ENCODE assay signal across 29 cellular contexts in genomic region chr5:2732850-2733249, GRCh38. TPM values are rescaled to one million over a fixed set of nuclear protein-coding genes. Genes with fewer than 3 reads are reported as not detected.
DNase-seq lines count a peak whose midpoint lies in the region; ATAC-seq and TF ChIP-seq lines count a peak whose summit lies in the region.
"Had no signal": no experiment of that assay in that cellular context is flagged by ENCODE, and none has a peak within 500 bp of the region (broad histone marks: within the 10 kb centered on the region; RNA-seq: fewer than 3 reads in every experiment).

No MANE protein-coding gene starts in this region.

- no peaks in the 10 kb centered on the region for H3K9me3 ChIP-seq in sigmoid colon
- H3K9me3 ChIP-seq: breast epithelium, mucosa of descending colon had no signal

- WGBS in sigmoid colon, 2 donors = 46 to 53% methylated on average over 3 of the region's 3 CpGs

- DNase-seq in DMS53 (lab: John Stamatoyannopoulos, UW) = peak; percentile 16
- no peak for DNase-seq in DMS53 treated with DMSO at 0.1 percent for 48 hours (lab: John Stamatoyannopoulos, UW; ENCODE audit: unreplicated experiment)
- DNase-seq in NCI-H187 treated with DMSO at 0.1 percent for 48 hours (lab: John Stamatoyannopoulos, UW) = peak; percentile 78
- peak; percentile 13 for DNase-seq in NCI-H345 treated with DMSO at 0.1 percent for 48 hours (lab: John Stamatoyannopoulos, UW; ENCODE audit: unreplicated experiment)
- DNase-seq in sigmoid colon = peak; percentile 22
- no peak for DNase-seq in hepatic stellate cell (ENCODE audit: low spot score)
- DNase-seq in stimulated activated naive CD8-positive, alpha-beta T cell treated with anti-CD3 and anti-CD28 coated beads, Interleukin-15, Interleukin-2, amounts not matched to agents 100 U/mL and 50 U/mL, for 24 hours = no peak
- DNase-seq: activated CD4-positive, alpha-beta T cell treated with anti-CD3 and anti-CD28 coated beads for 36 hours; activated CD8-positive, alpha-beta T cell treated with anti-CD3 and anti-CD28 coated beads, Interleukin-2, amount 10 ng/mL, durations not matched to agents 7 days and 5 days; activated effector memory CD4-positive, alpha-beta T cell treated with Interleukin-2 at 50 U/mL for 16 hours; anterior cingulate cortex; DND-41; GM23248; HFFc6; left cardiac atrium; mammary epithelial cell; mucosa of descending colon; MV-4-11; nephron progenitor cell; stimulated activated CD4-positive, alpha-beta T cell treated with anti-CD3 and anti-CD28 coated beads, Interleukin-4, amount 100 ng/mL, for 24 hours had no signal

- no peak for TF ChIP-seq EP300 in sigmoid colon (IDR thresholded peaks at IDR 0.05)

- no peak for ATAC-seq in stimulated activated naive CD8-positive, alpha-beta T cell treated with anti-CD3 and anti-CD28 coated beads, Interleukin-15, Interleukin-2, amounts not matched to agents 100 U/mL and 50 U/mL, for 24 hours
- ATAC-seq in GM21381 (IDR thresholded peaks at IDR 0.05; ENCODE audit: unreplicated experiment) = no peak
- ATAC-seq: activated CD4-positive, alpha-beta T cell treated with anti-CD3 and anti-CD28 coated beads for 36 hours; activated CD8-positive, alpha-beta T cell treated with anti-CD3 and anti-CD28 coated beads, Interleukin-2, amount 10 ng/mL, durations not matched to agents 7 days and 5 days; gastroesophageal sphincter; left cardiac atrium; mucosa of descending colon had no signal

- H3K36me3 ChIP-seq in sigmoid colon = no peaks in the 10 kb centered on the region
- H3K36me3 ChIP-seq: BLaER1 treated with 17β-estradiol and CSF1 and Interleukin-3, amounts not matched to agents 10 nM and 100 nM; breast epithelium; gastroesophageal sphincter; tibial nerve had no signal

- H3K27me3 ChIP-seq in sigmoid colon = peaks cover 0 to 81% (median 20%) of the 10 kb centered on the region in 3 donors
- H3K27me3 ChIP-seq: breast epithelium had no signal

- no peak overlapping the region for H3K4me3 ChIP-seq in sigmoid colon
- H3K4me3 ChIP-seq: BLaER1 treated with 17β-estradiol and CSF1 and Interleukin-3, amounts not matched to agents 10 nM and 100 nM; breast epithelium; gastroesophageal sphincter; GM23248; hepatocyte; mucosa of descending colon; tibial nerve had no signal

- no peak for TF ChIP-seq POLR2A in sigmoid colon (IDR thresholded peaks at IDR 0.05)

- H3K4me1 ChIP-seq in sigmoid colon = no peaks in the 10 kb centered on the region
- H3K4me1 ChIP-seq: BLaER1 treated with 17β-estradiol and CSF1 and Interleukin-3, amounts not matched to agents 10 nM and 100 nM; breast epithelium; gastroesophageal sphincter; tibial nerve had no signal

- no peak for TF ChIP-seq CTCF in sigmoid colon (IDR thresholded peaks at IDR 0.05)

- H3K27ac ChIP-seq in sigmoid colon = no peak overlapping the region
- H3K27ac ChIP-seq: 22Rv1; BLaER1 treated with 17β-estradiol and CSF1 and Interleukin-3, amounts not matched to agents 10 nM and 100 nM; breast epithelium; gastroesophageal sphincter; GM23248; hepatocyte; tibial nerve had no signal

- intact Hi-C loops in sigmoid colon (cut with DNase I) = no loop called here

RNA-seq across cellular contexts. Expression of gene IRX2, which starts 18.6 kb away (rescaled TPM):
- total RNA-seq in sigmoid colon = not detected
- under 1 TPM in 1 of 3 donors, not detected in 2; 0.03 TPM for polyA plus RNA-seq in sigmoid colon
- total RNA-seq: activated CD4-positive, alpha-beta T cell treated with anti-CD3 and anti-CD28 coated beads for 36 hours; activated CD8-positive, alpha-beta T cell treated with anti-CD3 and anti-CD28 coated beads, Interleukin-2, amount 10 ng/mL, durations not matched to agents 7 days and 5 days; pulmonary artery endothelial cell; tibial nerve had no signal
- polyA plus RNA-seq: IgD-negative memory B cell had no signal

Comparison
In these comparisons a context has a peak if more than half of its experiments do, and no peak if none do; other contexts are left out.
1. DNase-seq: peak in DMS53 (single experiment), NCI-H187 treated with DMSO at 0.1 percent for 48 hours (single experiment), NCI-H345 treated with DMSO at 0.1 percent for 48 hours (single experiment) and sigmoid colon (single experiment); none in DMS53 treated with DMSO at 0.1 percent for 48 hours (single experiment), hepatic stellate cell (single experiment) and stimulated activated naive CD8-positive, alpha-beta T cell treated with anti-CD3 and anti-CD28 coated beads, Interleukin-15, Interleukin-2, amounts not matched to agents 100 U/mL and 50 U/mL, for 24 hours (single experiment).